ENCODE assay signal across 29 cellular contexts in the genomic region with DNA sequence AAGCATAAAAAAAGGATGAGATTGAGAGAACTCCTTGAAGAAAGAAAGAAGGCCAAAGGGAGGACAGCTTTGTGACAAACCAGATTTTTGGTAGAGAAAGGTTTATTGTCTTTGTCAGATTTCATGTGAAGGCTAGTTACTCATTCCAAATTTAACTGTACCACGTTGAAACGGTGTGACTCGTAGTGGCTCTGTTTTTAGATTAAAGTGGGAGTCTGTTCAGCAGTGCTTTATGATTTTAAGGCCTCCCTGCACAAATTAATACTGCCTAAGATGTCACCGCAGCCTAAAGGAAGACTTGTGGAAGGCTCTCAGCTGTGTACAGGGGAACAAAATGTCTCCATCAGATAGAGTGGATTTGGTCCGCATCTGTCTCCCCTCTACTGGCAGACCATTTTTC.
"Had no signal": no experiment of that assay in that cellular context is flagged by ENCODE, and none has a peak within 500 bp of the region (broad histone marks: within the 10 kb centered on the region; RNA-seq: fewer than 3 reads in every experiment).

No MANE protein-coding gene starts in this region.

- H3K27ac Mint-ChIP-seq: activated naive CD4-positive, alpha-beta T cell treated with anti-CD3 and anti-CD28 coated beads, Interleukin-2, amount 50 U/mL, for 72 hours; activated T-helper 2 cell treated with anti-CD3 and anti-CD28 coated beads, Interferon-gamma antibody, Interleukin-2, Interleukin-4, amounts not matched to agents 10 μg/mL and 5 μg/mL and 100 μg/mL, durations not matched to agents 14 hours and 24 hours and 36 hours; dendritic cell treated with granulocyte-macrophage colony-stimulating factor and Interleukin-4, amounts not matched to agents 40 ng/mL and 50 ng/mL, for 4 days; mesothelial cell of epicardium; stimulated activated effector memory CD8-positive, alpha-beta T cell treated with anti-CD3 and anti-CD28 coated beads, Interleukin-12 subunit alpha, Interleukin-12 subunit beta, amount 100 ng/mL, for 72 hours; stimulated activated naive CD8-positive, alpha-beta T cell treated with anti-CD3 and anti-CD28 coated beads, Interleukin-15, Interleukin-2, amounts not matched to agents 100 ng/mL and 50 ng/mL, for 24 hours; T-helper 2 cell treated with Interferon-gamma antibody and Interleukin-4, amounts not matched to agents 5 μg/mL and 100 μg/mL, for 36 hours had no signal

- H3K4me3 Mint-ChIP-seq: dendritic cell treated with granulocyte-macrophage colony-stimulating factor and Interleukin-4, amounts not matched to agents 40 ng/mL and 50 ng/mL, for 4 days; mesothelial cell of epicardium; naive B cell; stimulated activated effector memory CD8-positive, alpha-beta T cell treated with anti-CD3 and anti-CD28 coated beads, Interleukin-12 subunit alpha, Interleukin-12 subunit beta, amount 100 ng/mL, for 72 hours; stimulated activated naive CD8-positive, alpha-beta T cell treated with anti-CD3 and anti-CD28 coated beads, Interleukin-15, Interleukin-2, amounts not matched to agents 100 ng/mL and 50 ng/mL, for 24 hours; T-helper 2 cell treated with Interferon-gamma antibody and Interleukin-4, amounts not matched to agents 5 μg/mL and 100 μg/mL, for 36 hours had no signal

- H3K9me3 Mint-ChIP-seq: activated naive CD4-positive, alpha-beta T cell treated with anti-CD3 and anti-CD28 coated beads, Interleukin-2, amount 50 U/mL, for 72 hours; activated T-helper 2 cell treated with anti-CD3 and anti-CD28 coated beads, Interferon-gamma antibody, Interleukin-2, Interleukin-4, amounts not matched to agents 10 μg/mL and 5 μg/mL and 100 μg/mL, durations not matched to agents 14 hours and 24 hours and 36 hours; dendritic cell treated with granulocyte-macrophage colony-stimulating factor and Interleukin-4, amounts not matched to agents 40 ng/mL and 50 ng/mL, for 4 days; mesothelial cell of epicardium; naive B cell; stimulated activated effector memory CD8-positive, alpha-beta T cell treated with anti-CD3 and anti-CD28 coated beads, Interleukin-12 subunit alpha, Interleukin-12 subunit beta, amount 100 ng/mL, for 72 hours; stimulated activated naive CD8-positive, alpha-beta T cell treated with anti-CD3 and anti-CD28 coated beads, Interleukin-15, Interleukin-2, amounts not matched to agents 100 ng/mL and 50 ng/mL, for 24 hours; T-helper 2 cell treated with Interferon-gamma antibody and Interleukin-4, amounts not matched to agents 5 μg/mL and 100 μg/mL, for 36 hours had no signal

- H3K27ac ChIP-seq: pancreas, prostate gland, sigmoid colon, thyroid gland, upper lobe of right lung had no signal

- DNase-seq: activated CD4-positive, alpha-beta T cell treated with anti-CD3 and anti-CD28 coated beads for 4 hours; activated CD4-positive, alpha-beta T cell treated with anti-CD3 and anti-CD28 coated beads, Interleukin-2, amount 50 U/mL, for 48 hours; activated CD4-positive, CD25-positive, alpha-beta regulatory T cell; activated CD8-positive, alpha-beta memory T cell treated with anti-CD3 and anti-CD28 coated beads, Interleukin-2, amount 50 U/mL, for 48 hours; activated naive CD4-positive, alpha-beta T cell; activated T-cell treated with anti-CD3 and anti-CD28 coated beads, Interleukin-2, amount 50 U/mL, for 48 hours; central memory CD4-positive, alpha-beta T cell; effector memory CD4-positive, alpha-beta T cell; erythroblast; hippocampal formation; kidney; left colon; mammary epithelial cell; naive B cell; pancreas; sigmoid colon; small intestine; stimulated activated CD4-positive, alpha-beta T cell treated with anti-CD3 and anti-CD28 coated beads, Interleukin-4, amount 100 ng/mL, for 24 hours; T-helper 1 cell; thyroid gland; upper lobe of right lung had no signal

- H3K27me3 Mint-ChIP-seq: dendritic cell treated with granulocyte-macrophage colony-stimulating factor and Interleukin-4, amounts not matched to agents 40 ng/mL and 50 ng/mL, for 4 days; naive B cell; stimulated activated naive CD8-positive, alpha-beta T cell treated with anti-CD3 and anti-CD28 coated beads, Interleukin-15, Interleukin-2, amounts not matched to agents 100 ng/mL and 50 ng/mL, for 24 hours had no signal

- ATAC-seq: activated naive CD4-positive, alpha-beta T cell treated with anti-CD3 and anti-CD28 coated beads, Interleukin-2, amount 50 U/mL, for 72 hours; left colon; pancreas; stimulated activated effector memory CD8-positive, alpha-beta T cell treated with anti-CD3 and anti-CD28 coated beads, Interleukin-12 subunit alpha, Interleukin-12 subunit beta, amount 100 ng/mL, for 72 hours; upper lobe of right lung had no signal

- H3K4me1 Mint-ChIP-seq: mesothelial cell of epicardium; stimulated activated effector memory CD8-positive, alpha-beta T cell treated with anti-CD3 and anti-CD28 coated beads, Interleukin-12 subunit alpha, Interleukin-12 subunit beta, amount 100 ng/mL, for 72 hours had no signal
